ENCODE assay signal across 1 cellular context in genomic region chr17:63621684-63622570, GRCh38.
TF ChIP-seq lines count a peak whose summit lies in the region.

TSS of gene MAP3K3 (plus strand) at chr17:63622417. CDS start at chr17:63622760, 343 bp downstream.

TF ChIP-seq in HEK293, 187 proteins besides CTCF, POLR2A, EP300 and RAD21 (continued from another document):
- TF ChIP-seq, protein P1, sequence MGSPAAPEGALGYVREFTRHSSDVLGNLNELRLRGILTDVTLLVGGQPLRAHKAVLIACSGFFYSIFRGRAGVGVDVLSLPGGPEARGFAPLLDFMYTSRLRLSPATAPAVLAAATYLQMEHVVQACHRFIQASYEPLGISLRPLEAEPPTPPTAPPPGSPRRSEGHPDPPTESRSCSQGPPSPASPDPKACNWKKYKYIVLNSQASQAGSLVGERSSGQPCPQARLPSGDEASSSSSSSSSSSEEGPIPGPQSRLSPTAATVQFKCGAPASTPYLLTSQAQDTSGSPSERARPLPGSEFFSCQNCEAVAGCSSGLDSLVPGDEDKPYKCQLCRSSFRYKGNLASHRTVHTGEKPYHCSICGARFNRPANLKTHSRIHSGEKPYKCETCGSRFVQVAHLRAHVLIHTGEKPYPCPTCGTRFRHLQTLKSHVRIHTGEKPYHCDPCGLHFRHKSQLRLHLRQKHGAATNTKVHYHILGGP (tag by site-specific recombination; IDR thresholded peaks at IDR 0.05): no peak
- peak; percentile 91 for TF ChIP-seq ZXDB (tag by site-specific recombination; IDR thresholded peaks at IDR 0.05)
- TF ChIP-seq YY2 (tag by site-specific recombination; IDR thresholded peaks at IDR 0.05): no peak
- TF ChIP-seq HOXD13 (CRISPR knock-in tag; IDR thresholded peaks at IDR 0.05; ENCODE audit: borderline replicate concordance): no peak
- TF ChIP-seq ZNF433 (tag by site-specific recombination; IDR thresholded peaks at IDR 0.05; ENCODE audit: low read depth): no peak
- TF ChIP-seq, protein P2, sequence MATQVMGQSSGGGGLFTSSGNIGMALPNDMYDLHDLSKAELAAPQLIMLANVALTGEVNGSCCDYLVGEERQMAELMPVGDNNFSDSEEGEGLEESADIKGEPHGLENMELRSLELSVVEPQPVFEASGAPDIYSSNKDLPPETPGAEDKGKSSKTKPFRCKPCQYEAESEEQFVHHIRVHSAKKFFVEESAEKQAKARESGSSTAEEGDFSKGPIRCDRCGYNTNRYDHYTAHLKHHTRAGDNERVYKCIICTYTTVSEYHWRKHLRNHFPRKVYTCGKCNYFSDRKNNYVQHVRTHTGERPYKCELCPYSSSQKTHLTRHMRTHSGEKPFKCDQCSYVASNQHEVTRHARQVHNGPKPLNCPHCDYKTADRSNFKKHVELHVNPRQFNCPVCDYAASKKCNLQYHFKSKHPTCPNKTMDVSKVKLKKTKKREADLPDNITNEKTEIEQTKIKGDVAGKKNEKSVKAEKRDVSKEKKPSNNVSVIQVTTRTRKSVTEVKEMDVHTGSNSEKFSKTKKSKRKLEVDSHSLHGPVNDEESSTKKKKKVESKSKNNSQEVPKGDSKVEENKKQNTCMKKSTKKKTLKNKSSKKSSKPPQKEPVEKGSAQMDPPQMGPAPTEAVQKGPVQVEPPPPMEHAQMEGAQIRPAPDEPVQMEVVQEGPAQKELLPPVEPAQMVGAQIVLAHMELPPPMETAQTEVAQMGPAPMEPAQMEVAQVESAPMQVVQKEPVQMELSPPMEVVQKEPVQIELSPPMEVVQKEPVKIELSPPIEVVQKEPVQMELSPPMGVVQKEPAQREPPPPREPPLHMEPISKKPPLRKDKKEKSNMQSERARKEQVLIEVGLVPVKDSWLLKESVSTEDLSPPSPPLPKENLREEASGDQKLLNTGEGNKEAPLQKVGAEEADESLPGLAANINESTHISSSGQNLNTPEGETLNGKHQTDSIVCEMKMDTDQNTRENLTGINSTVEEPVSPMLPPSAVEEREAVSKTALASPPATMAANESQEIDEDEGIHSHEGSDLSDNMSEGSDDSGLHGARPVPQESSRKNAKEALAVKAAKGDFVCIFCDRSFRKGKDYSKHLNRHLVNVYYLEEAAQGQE (tag by site-specific recombination; IDR thresholded peaks at IDR 0.05): peak; percentile 37; the same call in 1 of the 2 replicates
- no peak for TF ChIP-seq ZNF558 (tag by site-specific recombination; IDR thresholded peaks at IDR 0.05)
- TF ChIP-seq ZNF169 (tag by site-specific recombination; IDR thresholded peaks at IDR 0.05): no peak
- TF ChIP-seq SP7 (tag by site-specific recombination; IDR thresholded peaks at IDR 0.05): peak; percentile 88
- TF ChIP-seq ZNF350 (tag by site-specific recombination; IDR thresholded peaks at IDR 0.05): no peak
- no peak for TF ChIP-seq ZNF184 (tag by site-specific recombination; IDR thresholded peaks at IDR 0.05)
- TF ChIP-seq MZF1 (tag by site-specific recombination; IDR thresholded peaks at IDR 0.05; ENCODE audit: borderline replicate concordance): 0 out of 2 replicates have a peak, but pooled peaks have one; percentile 66
- TF ChIP-seq ZNF585B (tag by site-specific recombination; IDR thresholded peaks at IDR 0.05): no peak
- peak; percentile 95 for TF ChIP-seq ZBTB20 (tag by site-specific recombination; IDR thresholded peaks at IDR 0.05)
- TF ChIP-seq, protein P3, sequence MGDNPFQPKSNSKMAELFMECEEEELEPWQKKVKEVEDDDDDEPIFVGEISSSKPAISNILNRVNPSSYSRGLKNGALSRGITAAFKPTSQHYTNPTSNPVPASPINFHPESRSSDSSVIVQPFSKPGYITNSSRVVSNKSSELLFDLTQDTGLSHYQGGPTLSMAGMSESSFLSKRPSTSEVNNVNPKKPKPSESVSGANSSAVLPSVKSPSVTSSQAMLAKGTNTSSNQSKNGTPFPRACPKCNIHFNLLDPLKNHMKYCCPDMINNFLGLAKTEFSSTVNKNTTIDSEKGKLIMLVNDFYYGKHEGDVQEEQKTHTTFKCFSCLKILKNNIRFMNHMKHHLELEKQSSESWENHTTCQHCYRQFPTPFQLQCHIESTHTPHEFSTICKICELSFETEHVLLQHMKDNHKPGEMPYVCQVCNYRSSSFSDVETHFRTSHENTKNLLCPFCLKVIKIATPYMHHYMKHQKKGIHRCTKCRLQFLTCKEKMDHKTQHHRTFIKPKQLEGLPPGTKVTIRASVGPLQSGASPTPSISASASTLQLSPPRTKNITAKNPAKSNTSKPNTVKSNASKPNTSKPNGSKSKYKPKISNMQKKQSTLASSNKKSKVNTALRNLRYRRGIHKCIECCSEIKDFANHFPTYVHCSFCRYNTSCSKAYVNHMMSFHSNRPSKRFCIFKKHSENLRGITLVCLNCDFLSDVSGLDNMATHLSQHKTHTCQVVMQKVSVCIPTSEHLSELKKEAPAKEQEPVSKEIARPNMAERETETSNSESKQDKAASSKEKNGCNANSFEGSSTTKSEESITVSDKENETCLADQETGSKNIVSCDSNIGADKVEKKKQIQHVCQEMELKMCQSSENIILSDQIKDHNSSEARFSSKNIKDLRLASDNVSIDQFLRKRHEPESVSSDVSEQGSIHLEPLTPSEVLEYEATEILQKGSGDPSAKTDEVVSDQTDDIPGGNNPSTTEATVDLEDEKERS (tag by site-specific recombination; IDR thresholded peaks at IDR 0.05): peak; percentile 31; the same call in 1 of the 2 replicates
- TF ChIP-seq ZNF266 (tag by site-specific recombination; IDR thresholded peaks at IDR 0.05; ENCODE audit: low read depth): no peak
- peak; percentile 72 for TF ChIP-seq ZBTB17 (tag by site-specific recombination; IDR thresholded peaks at IDR 0.05)
- TF ChIP-seq WT1 (tag by site-specific recombination; IDR thresholded peaks at IDR 0.05): peak; percentile 68; the same call in 1 of the 2 replicates
- TF ChIP-seq, protein P4, sequence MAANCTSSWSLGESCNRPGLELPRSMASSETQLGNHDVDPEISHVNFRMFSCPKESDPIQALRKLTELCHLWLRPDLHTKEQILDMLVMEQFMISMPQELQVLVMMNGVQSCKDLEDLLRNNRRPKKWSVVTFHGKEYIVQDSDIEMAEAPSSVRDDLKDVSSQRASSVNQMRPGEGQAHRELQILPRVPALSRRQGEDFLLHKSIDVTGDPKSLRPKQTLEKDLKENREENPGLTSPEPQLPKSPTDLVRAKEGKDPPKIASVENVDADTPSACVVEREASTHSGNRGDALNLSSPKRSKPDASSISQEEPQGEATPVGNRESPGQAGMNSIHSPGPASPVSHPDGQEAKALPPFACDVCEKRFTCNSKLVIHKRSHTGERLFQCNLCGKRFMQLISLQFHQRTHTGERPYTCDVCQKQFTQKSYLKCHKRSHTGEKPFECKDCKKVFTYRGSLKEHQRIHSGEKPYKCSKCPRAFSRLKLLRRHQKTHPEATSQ (tag by site-specific recombination; IDR thresholded peaks at IDR 0.05): peak; percentile 71; the same call in 1 of the 2 replicates
- no peak; the same call in 1 of the 2 replicates for TF ChIP-seq ZFP37 (tag by site-specific recombination; IDR thresholded peaks at IDR 0.05)
- TF ChIP-seq ZNF560 (tag by site-specific recombination; IDR thresholded peaks at IDR 0.05; ENCODE audit: borderline replicate concordance): no peak
- no peak for TF ChIP-seq ZSCAN16 (tag by site-specific recombination; IDR thresholded peaks at IDR 0.05)
- peak; percentile 14; the same call in 1 of the 2 replicates for TF ChIP-seq BCL11A (tag by site-specific recombination; IDR thresholded peaks at IDR 0.05; ENCODE audit: low read depth)
- no peak for TF ChIP-seq ZNF529 (tag by site-specific recombination; IDR thresholded peaks at IDR 0.05; ENCODE audit: insufficient replicate concordance)
- TF ChIP-seq ZNF670 (tag by site-specific recombination; IDR thresholded peaks at IDR 0.05; ENCODE audit: low read depth): no peak
- TF ChIP-seq ZNF776 (tag by site-specific recombination; IDR thresholded peaks at IDR 0.05; ENCODE audit: borderline replicate concordance): no peak
- TF ChIP-seq ZNF501 (tag by site-specific recombination; IDR thresholded peaks at IDR 0.05): peak; percentile 97
- 0 out of 2 replicates have a peak, but pooled peaks have one; percentile 24 for TF ChIP-seq ZNF701 (tag by site-specific recombination; IDR thresholded peaks at IDR 0.05)
- TF ChIP-seq ZNF48 (tag by site-specific recombination; IDR thresholded peaks at IDR 0.05): no peak
- TF ChIP-seq ZIC2 (tag by site-specific recombination; IDR thresholded peaks at IDR 0.05): peak; percentile 72
- TF ChIP-seq, protein P5, sequence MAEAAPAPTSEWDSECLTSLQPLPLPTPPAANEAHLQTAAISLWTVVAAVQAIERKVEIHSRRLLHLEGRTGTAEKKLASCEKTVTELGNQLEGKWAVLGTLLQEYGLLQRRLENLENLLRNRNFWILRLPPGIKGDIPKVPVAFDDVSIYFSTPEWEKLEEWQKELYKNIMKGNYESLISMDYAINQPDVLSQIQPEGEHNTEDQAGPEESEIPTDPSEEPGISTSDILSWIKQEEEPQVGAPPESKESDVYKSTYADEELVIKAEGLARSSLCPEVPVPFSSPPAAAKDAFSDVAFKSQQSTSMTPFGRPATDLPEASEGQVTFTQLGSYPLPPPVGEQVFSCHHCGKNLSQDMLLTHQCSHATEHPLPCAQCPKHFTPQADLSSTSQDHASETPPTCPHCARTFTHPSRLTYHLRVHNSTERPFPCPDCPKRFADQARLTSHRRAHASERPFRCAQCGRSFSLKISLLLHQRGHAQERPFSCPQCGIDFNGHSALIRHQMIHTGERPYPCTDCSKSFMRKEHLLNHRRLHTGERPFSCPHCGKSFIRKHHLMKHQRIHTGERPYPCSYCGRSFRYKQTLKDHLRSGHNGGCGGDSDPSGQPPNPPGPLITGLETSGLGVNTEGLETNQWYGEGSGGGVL (tag by site-specific recombination; IDR thresholded peaks at IDR 0.05): peak; percentile 61
- no peak for TF ChIP-seq ZNF768 (tag by site-specific recombination; IDR thresholded peaks at IDR 0.05)
- TF ChIP-seq ZNF623 (tag by site-specific recombination; IDR thresholded peaks at IDR 0.05): peak; percentile 33; the same call in 1 of the 2 replicates
- TF ChIP-seq MEIS1 (CRISPR knock-in tag; IDR thresholded peaks at IDR 0.05; ENCODE audit: borderline replicate concordance): no peak
- peak; percentile 99 for TF ChIP-seq SP3 (tag by site-specific recombination; IDR thresholded peaks at IDR 0.05)
- TF ChIP-seq ZNF404 (tag by site-specific recombination; IDR thresholded peaks at IDR 0.05): no peak
- TF ChIP-seq YY1 (tag by site-specific recombination; IDR thresholded peaks at IDR 0.05): no peak; the same call in 1 of the 2 replicates
- TF ChIP-seq ZNF629 (tag by site-specific recombination; IDR thresholded peaks at IDR 0.05): peak; percentile 69
- TF ChIP-seq ZNF175 (tag by site-specific recombination; IDR thresholded peaks at IDR 0.05): no peak
- TF ChIP-seq ZFP3 (tag by site-specific recombination; IDR thresholded peaks at IDR 0.05; ENCODE audit: low read depth): no peak
- TF ChIP-seq SETDB1 (IDR thresholded peaks at IDR 0.05; ENCODE audit: insufficient read length, low read length): no peak
- no peak for TF ChIP-seq ZNF658 (tag by site-specific recombination; IDR thresholded peaks at IDR 0.05)
- no peak for TF ChIP-seq ZNF221 (tag by site-specific recombination; IDR thresholded peaks at IDR 0.05; ENCODE audit: borderline replicate concordance)
- no peak for TF ChIP-seq ZNF311 (tag by site-specific recombination; IDR thresholded peaks at IDR 0.05; ENCODE audit: borderline replicate concordance)
- no peak for TF ChIP-seq ZNF292 (tag by site-specific recombination; IDR thresholded peaks at IDR 0.05; ENCODE audit: borderline replicate concordance, low read depth)
- no peak for TF ChIP-seq ZNF426 (tag by site-specific recombination; IDR thresholded peaks at IDR 0.05)
- peak; percentile 99 for TF ChIP-seq IKZF3 (tag by site-specific recombination; IDR thresholded peaks at IDR 0.05)
- no peak for TF ChIP-seq ZNF16 (tag by site-specific recombination; IDR thresholded peaks at IDR 0.05; ENCODE audit: low read depth)
- no peak for TF ChIP-seq ZNF155 (tag by site-specific recombination; IDR thresholded peaks at IDR 0.05)
- TF ChIP-seq, protein P6, sequence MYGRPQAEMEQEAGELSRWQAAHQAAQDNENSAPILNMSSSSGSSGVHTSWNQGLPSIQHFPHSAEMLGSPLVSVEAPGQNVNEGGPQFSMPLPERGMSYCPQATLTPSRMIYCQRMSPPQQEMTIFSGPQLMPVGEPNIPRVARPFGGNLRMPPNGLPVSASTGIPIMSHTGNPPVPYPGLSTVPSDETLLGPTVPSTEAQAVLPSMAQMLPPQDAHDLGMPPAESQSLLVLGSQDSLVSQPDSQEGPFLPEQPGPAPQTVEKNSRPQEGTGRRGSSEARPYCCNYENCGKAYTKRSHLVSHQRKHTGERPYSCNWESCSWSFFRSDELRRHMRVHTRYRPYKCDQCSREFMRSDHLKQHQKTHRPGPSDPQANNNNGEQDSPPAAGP (tag by site-specific recombination; IDR thresholded peaks at IDR 0.05): peak; percentile 87
- TF ChIP-seq ZNF423 (tag by site-specific recombination; IDR thresholded peaks at IDR 0.05): peak; percentile 69
- no peak for TF ChIP-seq ZNF549 (tag by site-specific recombination; IDR thresholded peaks at IDR 0.05)
TF ChIP-seq in HEK293: peak in this region for 75.
